ENCODE assay signal across 8 cellular contexts in the genomic region with DNA sequence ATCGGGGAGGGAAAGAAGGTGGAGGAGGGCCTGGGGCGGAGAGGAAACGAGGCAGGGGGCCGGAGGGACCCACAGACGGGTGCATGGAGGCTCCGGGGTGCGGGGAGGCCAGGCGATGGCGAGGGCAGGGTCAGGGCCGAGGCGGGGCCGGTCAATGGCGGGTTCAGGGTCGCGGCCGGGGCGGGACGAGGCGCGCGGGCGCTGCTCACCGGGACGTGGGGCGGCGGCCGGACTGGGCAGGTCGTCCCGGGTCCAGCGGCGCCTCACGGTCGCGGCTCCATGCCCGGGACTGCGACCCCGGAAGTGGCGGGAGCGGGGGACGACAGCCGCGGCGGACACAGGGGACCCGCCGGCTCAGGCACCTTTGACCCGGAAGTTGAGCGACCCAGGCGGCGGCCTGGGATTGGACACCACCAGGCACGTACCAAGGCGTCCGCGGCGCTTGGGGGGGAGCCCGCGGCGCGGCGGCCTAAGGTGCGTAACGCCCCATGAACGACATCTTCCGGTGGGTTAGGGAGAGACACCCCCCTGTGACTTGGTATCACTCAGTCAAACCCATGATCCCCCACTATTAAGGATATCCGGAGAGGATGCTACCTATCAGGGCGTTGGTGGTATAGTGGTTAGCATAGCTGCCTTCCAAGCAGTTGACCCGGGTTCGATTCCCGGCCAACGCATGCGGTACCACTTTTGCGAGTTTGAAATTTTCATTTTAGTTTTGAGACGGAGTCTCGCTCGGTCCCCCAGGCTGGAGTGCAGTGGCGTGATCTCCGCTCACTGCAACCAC. TPM values are rescaled to one million over a fixed set of nuclear protein-coding genes. Genes with fewer than 3 reads are reported as not detected.
DNase-seq lines count a peak whose midpoint lies in the region; ATAC-seq and TF ChIP-seq lines count a peak whose summit lies in the region.

Gene DPP9 (minus strand): TSS at position 378 of the 787 bp plus-strand sequence. CDS start 3,936 bp downstream, outside the sequence.

- H3K4me1 ChIP-seq in left lung = peaks cover 13 to 40% of the 10 kb centered on the region in 2 donors

- no peaks in the 10 kb centered on the region for H3K9me3 ChIP-seq in left lung

- peak within 1 kb of the TSS; percentile 94 to 95 for H3K4me3 Mint-ChIP-seq in CD14-positive monocyte

- H3K27me3 ChIP-seq in left lung = no peaks in the 10 kb centered on the region

- no peak for TF ChIP-seq CTCF in CD14-positive monocyte (IDR thresholded peaks at IDR 0.05)
- peak in 1 of 2 donors; percentile 38 for TF ChIP-seq CTCF in left lung (IDR thresholded peaks at IDR 0.05)

- peak within 1 kb of the TSS; percentile 91 to 100 for H3K4me3 ChIP-seq in left lung

- DNase-seq in CD14-positive monocyte (ENCODE audit: low spot score) (peak; percentile 99), NCI-H774 (lab: John Stamatoyannopoulos, UW) (peak; percentile 98), dermis blood vessel endothelial cell (peak; percentile 99), left lung (peak; percentile 96)
- DNase-seq in activated CD4-positive, alpha-beta T cell treated with anti-CD3 and anti-CD28 coated beads, Interleukin-2, amount 50 U/mL, for 4 hours = peak; percentile 93 to 94
- peak; percentile 97 for DNase-seq in stimulated activated CD4-positive, alpha-beta T cell treated with anti-CD3 and anti-CD28 coated beads, Interleukin-2, amount 100 ng/mL, for 48 hours

- peaks cover 0 to 30% of the 10 kb centered on the region in 2 donors for H3K36me3 ChIP-seq in left lung

- ATAC-seq in GM19395 (IDR thresholded peaks at IDR 0.05; ENCODE audit: unreplicated experiment) (peak; percentile 92), HG03565 (IDR thresholded peaks at IDR 0.05; ENCODE audit: unreplicated experiment) (peak; percentile 85), left lung (peak; percentile 98)

- no peaks in the 10 kb centered on the region for H3K9me3 Mint-ChIP-seq in CD14-positive monocyte

- peaks cover 17 to 29% of the 10 kb centered on the region in 2 donors for H3K36me3 Mint-ChIP-seq in CD14-positive monocyte

- intact Hi-C loops in CD14-positive monocyte (cut with micrococcal nuclease) = loop anchor here (1.0 to 2.0 kb wide), 3 partner anchors 67 to 187 kb away; partner anchors contain the start of gene FEM1A (in 2 of the 2)
- intact Hi-C loops in left lung (cut with DNase I) = no loop called here

- H3K27me3 Mint-ChIP-seq in CD14-positive monocyte (ENCODE audit: low read depth in 3 of 3) = peaks cover 0 to 9% (median 3%) of the 10 kb centered on the region in 3 donors

- peak within 1 kb of the TSS; percentile 82 to 89 for H3K27ac ChIP-seq in left lung

- H3K4me1 Mint-ChIP-seq in CD14-positive monocyte = peaks cover 24% of the 10 kb centered on the region

- peak within 1 kb of the TSS; percentile 87 to 98 (median 95) for H3K27ac Mint-ChIP-seq in CD14-positive monocyte

RNA-seq across cellular contexts. Expression of gene DPP9, which starts in this region (rescaled TPM):
- polyA plus RNA-seq in CD14-positive monocyte = 10 to 100 TPM; 12.6 to 13.9 TPM
- total RNA-seq in dermis blood vessel endothelial cell (42.9 and 64.4 TPM in 2 replicates), left lung (10 to 100 TPM; 79.7 to 95.5 TPM)

Comparison
In these comparisons a context has a peak if more than half of its experiments do, and no peak if none do; other contexts are left out.
1. Peak in every context shown above with its lines: DNase-seq, ATAC-seq, H3K4me3 ChIP-seq and H3K27ac ChIP-seq.
2. intact Hi-C loops: an anchor here in CD14-positive monocyte (1.0 to 2.0 kb wide); none called in left lung.